Comparison of ENCODE assay signal across 7 cellular contexts in genomic region chr3:122501000-122501399, GRCh38. TPM values are rescaled to one million over a fixed set of nuclear protein-coding genes. Genes with fewer than 3 reads are reported as not detected.
DNase-seq lines count a peak whose midpoint lies in the region; ATAC-seq and TF ChIP-seq lines count a peak whose summit lies in the region.
"Not testable (repeated sequence)": the region's sequence is repeated elsewhere in the genome, so short reads cannot be mapped to it uniquely, and the experiment has no call there.

No MANE protein-coding gene starts in this region.

- in situ Hi-C loops in Caki2 (cut with HindIII; ENCODE audit: low pct_unique_long_range_greater_than_20kb, low sequenced_read_pairs), result not testable (repeated sequence)

- not testable (repeated sequence) for H3K4me3 ChIP-seq in thyroid gland (replicated peaks in 1 of 3)

- not testable (repeated sequence) for H3K9me3 ChIP-seq in thyroid gland

- H3K36me3 ChIP-seq in thyroid gland, result not testable (repeated sequence)

- DNase-seq in Caki2 (ENCODE audit: low read depth) (peak; percentile 6), kidney glomerular epithelial cell (lab: John Stamatoyannopoulos, UW) (peak; percentile 4), renal cortical epithelial cell (ENCODE audit: low read depth) (peak; percentile 20), thyroid gland (peak; percentile 10 to 14)
- peak; percentile 34 for DNase-seq in activated CD4-positive, alpha-beta T cell treated with anti-CD3 and anti-CD28 coated beads, Interleukin-2, amount 10 ng/mL, durations not matched to agents 24 days and 14 days
- not testable (repeated sequence) for DNase-seq in central memory CD8-positive, alpha-beta T cell (ENCODE audit: low spot score in 2 of 2); natural killer cell

- H3K27me3 Mint-ChIP-seq in activated CD4-positive, alpha-beta T cell treated with anti-CD3 and anti-CD28 coated beads, Interleukin-2, amount 10 ng/mL, durations not matched to agents 24 days and 14 days; central memory CD8-positive, alpha-beta T cell; natural killer cell (ENCODE audit: low read depth in 2 of 2): not testable (repeated sequence)

- TF ChIP-seq POLR2A in thyroid gland (IDR thresholded peaks at IDR 0.05), result not testable (repeated sequence)

- H3K36me3 Mint-ChIP-seq in activated CD4-positive, alpha-beta T cell treated with anti-CD3 and anti-CD28 coated beads, Interleukin-2, amount 10 ng/mL, durations not matched to agents 24 days and 14 days (ENCODE audit: low read depth), result peaks cover 27% of the 10 kb centered on the region
- H3K36me3 Mint-ChIP-seq in central memory CD8-positive, alpha-beta T cell (ENCODE audit: insufficient read depth), result peaks cover 12% of the 10 kb centered on the region
- not testable (repeated sequence) for H3K36me3 Mint-ChIP-seq in natural killer cell

- H3K4me3 Mint-ChIP-seq in activated CD4-positive, alpha-beta T cell treated with anti-CD3 and anti-CD28 coated beads, Interleukin-2, amount 10 ng/mL, durations not matched to agents 24 days and 14 days; central memory CD8-positive, alpha-beta T cell: not testable (repeated sequence)
- H3K4me3 Mint-ChIP-seq in natural killer cell, result peak overlapping the region; percentile 25

- not testable (repeated sequence) for H3K4me1 ChIP-seq in thyroid gland

- H3K27me3 ChIP-seq in thyroid gland, result not testable (repeated sequence)

- intact Hi-C loops in activated CD4-positive, alpha-beta T cell treated with anti-CD3 and anti-CD28 coated beads, Interleukin-2, amount 10 ng/mL, durations not matched to agents 24 days and 14 days (cut with micrococcal nuclease); thyroid gland (cut with DNase I): not testable (repeated sequence)
- intact Hi-C loops in natural killer cell (cut with micrococcal nuclease), result loop anchor here (5.0 kb wide), 1 partner anchor 39 kb away; no protein-coding TSS in a partner anchor

- not testable (repeated sequence) for H3K27ac Mint-ChIP-seq in activated CD4-positive, alpha-beta T cell treated with anti-CD3 and anti-CD28 coated beads, Interleukin-2, amount 10 ng/mL, durations not matched to agents 24 days and 14 days
- peak overlapping the region; percentile 82 for H3K27ac Mint-ChIP-seq in central memory CD8-positive, alpha-beta T cell (ENCODE audit: low read depth)
- peak overlapping the region; percentile 73 to 74 for H3K27ac Mint-ChIP-seq in natural killer cell

- not testable (repeated sequence) for TF ChIP-seq CTCF in natural killer cell (IDR thresholded peaks at IDR 0.05); thyroid gland (IDR thresholded peaks at IDR 0.05)

- H3K27ac ChIP-seq in thyroid gland, result not testable (repeated sequence)

- not testable (repeated sequence) for H3K9me3 Mint-ChIP-seq in activated CD4-positive, alpha-beta T cell treated with anti-CD3 and anti-CD28 coated beads, Interleukin-2, amount 10 ng/mL, durations not matched to agents 24 days and 14 days; central memory CD8-positive, alpha-beta T cell; natural killer cell

- not testable (repeated sequence) for ATAC-seq in central memory CD8-positive, alpha-beta T cell (replicated peaks; ENCODE audit: extremely low read depth, poor library complexity, severe bottlenecking); natural killer cell

- H3K4me1 Mint-ChIP-seq in activated CD4-positive, alpha-beta T cell treated with anti-CD3 and anti-CD28 coated beads, Interleukin-2, amount 10 ng/mL, durations not matched to agents 24 days and 14 days, result peaks cover 35% of the 10 kb centered on the region
- peaks cover 68% of the 10 kb centered on the region for H3K4me1 Mint-ChIP-seq in central memory CD8-positive, alpha-beta T cell
- peaks cover 71 to 73% of the 10 kb centered on the region in 2 donors for H3K4me1 Mint-ChIP-seq in natural killer cell

- 66 to 79% methylated on average over 6 of the region's 6 CpGs for WGBS in thyroid gland, 2 donors

RNA-seq across cellular contexts. Expression of gene KPNA1, which starts 13.7 kb away (rescaled TPM):
- total RNA-seq in Caki2 (2014; rRNA removed; shearing (Covaris generic); ENCODE audit: low replicate concordance), result 43.0 and 50.8 TPM in 2 replicates
- 78.4 and 79.4 TPM in 2 replicates for total RNA-seq in activated CD4-positive, alpha-beta T cell treated with anti-CD3 and anti-CD28 coated beads, Interleukin-2, amount 10 ng/mL, durations not matched to agents 24 days and 14 days
- total RNA-seq in natural killer cell (10 to 100 TPM; 62.3 to 67.1 (median 63.1) TPM), renal cortical epithelial cell (29.5 and 61.3 TPM in 2 replicates), thyroid gland (10 to 100 TPM; 33.8 to 61.8 (median 40.9) TPM)
